ENCODE assay signal across 1 cellular context in the genomic region with DNA sequence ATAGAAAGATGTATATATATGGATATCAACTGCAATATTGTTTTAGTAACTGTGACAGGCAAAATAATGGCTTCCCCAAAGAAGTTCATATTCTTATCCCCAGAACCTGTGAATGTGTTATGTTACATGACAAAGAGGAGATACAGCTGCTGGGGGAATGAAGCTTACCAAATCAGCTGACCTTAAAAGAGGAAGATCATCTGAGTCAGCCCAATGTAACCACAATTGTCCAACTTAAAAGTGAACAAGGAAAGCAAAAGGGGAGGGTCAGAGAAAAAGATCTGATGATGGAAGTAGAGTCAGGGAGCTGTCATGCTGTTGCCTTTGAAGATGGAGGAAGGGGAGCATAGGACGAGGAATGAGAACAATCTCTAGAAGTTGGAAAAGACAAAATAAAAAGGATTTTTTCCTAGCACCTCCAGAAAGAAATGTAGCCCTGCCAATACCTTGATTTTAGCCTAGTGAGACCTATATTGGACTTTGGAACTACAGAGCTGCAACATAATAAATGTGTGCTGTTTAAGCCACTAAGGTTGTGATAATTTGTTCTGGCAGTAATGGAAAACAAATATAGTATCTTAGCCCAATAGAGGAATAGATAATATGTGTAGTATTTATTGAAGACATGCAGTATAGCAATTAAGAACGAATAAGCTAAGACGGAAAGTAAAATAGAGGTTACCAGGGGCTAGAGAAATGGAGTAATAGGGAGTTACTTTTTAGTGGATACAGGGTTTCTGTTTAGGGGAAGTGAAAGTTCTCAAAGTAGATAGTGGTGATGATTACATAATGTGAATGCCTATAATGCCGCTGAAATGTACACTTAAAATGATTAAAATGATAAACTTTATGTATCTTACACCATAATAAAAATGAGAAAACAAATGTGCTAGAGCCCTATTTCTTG.
A peak's percentile ranks its signal among the peaks of the same experiment; 100 is the strongest.
TF ChIP-seq lines count a peak whose summit lies in the region.

No MANE protein-coding gene starts in this region.

TF ChIP-seq in GM12878, 131 proteins besides CTCF, POLR2A, EP300 and RAD21 (continued from another document):
- TF ChIP-seq PBX3 (IDR thresholded peaks at IDR 0.05; ENCODE audit: insufficient replicate concordance, low read depth, low read length) = no peak
- no peak for TF ChIP-seq WRNIP1 (IDR thresholded peaks at IDR 0.05; ENCODE audit: borderline replicate concordance, low read depth, low read length)
- peak; percentile 57; the same call in 1 of the 2 replicates for TF ChIP-seq DPF2 (IDR thresholded peaks at IDR 0.05)
- TF ChIP-seq SRF (IDR thresholded peaks at IDR 0.05; ENCODE audit: low read depth in 2 of 2, low read length in 2 of 2) = no peak
- TF ChIP-seq ATF3 (IDR thresholded peaks at IDR 0.05; ENCODE audit: borderline replicate concordance, extremely low read depth, low read depth, low read length) = no peak
- TF ChIP-seq CBX5 (IDR thresholded peaks at IDR 0.05; ENCODE audit: low read depth) = 0 out of 2 replicates have a peak, but pooled peaks have one; percentile 19
- no peak for TF ChIP-seq TAF1 (IDR thresholded peaks at IDR 0.05; ENCODE audit: borderline replicate concordance, low read depth, low read length)
- TF ChIP-seq BACH1 (IDR thresholded peaks at IDR 0.05; ENCODE audit: borderline replicate concordance) = no peak
- TF ChIP-seq KAT2A (conservative IDR thresholded peaks at IDR 0.05; ENCODE audit: control insufficient read depth, low read depth, low read length) = no peak
- TF ChIP-seq, protein P1, sequence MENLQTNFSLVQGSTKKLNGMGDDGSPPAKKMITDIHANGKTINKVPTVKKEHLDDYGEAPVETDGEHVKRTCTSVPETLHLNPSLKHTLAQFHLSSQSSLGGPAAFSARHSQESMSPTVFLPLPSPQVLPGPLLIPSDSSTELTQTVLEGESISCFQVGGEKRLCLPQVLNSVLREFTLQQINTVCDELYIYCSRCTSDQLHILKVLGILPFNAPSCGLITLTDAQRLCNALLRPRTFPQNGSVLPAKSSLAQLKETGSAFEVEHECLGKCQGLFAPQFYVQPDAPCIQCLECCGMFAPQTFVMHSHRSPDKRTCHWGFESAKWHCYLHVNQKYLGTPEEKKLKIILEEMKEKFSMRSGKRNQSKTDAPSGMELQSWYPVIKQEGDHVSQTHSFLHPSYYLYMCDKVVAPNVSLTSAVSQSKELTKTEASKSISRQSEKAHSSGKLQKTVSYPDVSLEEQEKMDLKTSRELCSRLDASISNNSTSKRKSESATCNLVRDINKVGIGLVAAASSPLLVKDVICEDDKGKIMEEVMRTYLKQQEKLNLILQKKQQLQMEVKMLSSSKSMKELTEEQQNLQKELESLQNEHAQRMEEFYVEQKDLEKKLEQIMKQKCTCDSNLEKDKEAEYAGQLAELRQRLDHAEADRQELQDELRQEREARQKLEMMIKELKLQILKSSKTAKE (IDR thresholded peaks at IDR 0.05; ENCODE audit: low read depth, poor library complexity, severe bottlenecking) = no peak
- TF ChIP-seq SMARCA5 (IDR thresholded peaks at IDR 0.05) = peak; percentile 57; the same call in 1 of the 2 replicates
- no peak for TF ChIP-seq ELK1 (IDR thresholded peaks at IDR 0.05; ENCODE audit: low read depth, low read length)
TF ChIP-seq in GM12878: peak in this region for 20.
